In the genomic region with DNA sequence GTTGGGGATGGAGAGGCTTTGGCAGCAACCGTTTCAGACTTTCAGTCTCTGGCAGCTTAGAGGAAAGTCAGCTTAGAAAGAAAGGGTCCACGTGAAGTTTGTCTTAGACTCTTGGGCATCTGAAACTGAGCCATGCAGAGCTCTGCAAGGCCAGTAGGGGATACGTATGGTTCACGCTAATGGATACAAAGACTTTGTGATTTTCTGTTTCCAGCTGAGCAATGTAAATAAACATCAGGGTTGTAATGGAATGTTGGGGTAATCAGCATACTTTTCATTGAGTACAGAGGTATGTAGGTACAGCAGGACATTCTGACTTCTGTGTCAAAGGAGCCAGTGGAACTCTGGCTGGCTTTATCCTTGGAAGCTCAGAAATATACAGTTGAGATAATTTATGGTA, we compare ENCODE assay signal across 13 cellular contexts. TPM values are rescaled to one million over a fixed set of nuclear protein-coding genes. Genes with fewer than 3 reads are reported as not detected.
DNase-seq lines count a peak whose midpoint lies in the region; ATAC-seq and TF ChIP-seq lines count a peak whose summit lies in the region.
"Had no signal": no experiment of that assay in that cellular context is flagged by ENCODE, and none has a peak within 500 bp of the region (broad histone marks: within the 10 kb centered on the region; RNA-seq: fewer than 3 reads in every experiment).

No MANE protein-coding gene starts in this region.

- no peaks in the 10 kb centered on the region for H3K27me3 Mint-ChIP-seq in nephron (ENCODE audit: low read depth)
- H3K27me3 Mint-ChIP-seq: activated CD8-positive, alpha-beta memory T cell treated with anti-CD3 and anti-CD28 coated beads, Interleukin-2, amount 10 ng/mL, durations not matched to agents 7 days and 5 days had no signal

- H2AK5ac ChIP-seq in IMR-90 (ENCODE audit: low read depth, low read length): no peak overlapping the region

- H4K8ac ChIP-seq in IMR-90 (ENCODE audit: low read depth in 2 of 2, low read length in 2 of 2): no peak overlapping the region

- TF ChIP-seq EP300 in sigmoid colon (IDR thresholded peaks at IDR 0.05): no peak

- H3K79me1 ChIP-seq in IMR-90 (ENCODE audit: low read depth in 1 of 2, low read length in 2 of 2): peaks cover under 1 to 41% of the 10 kb centered on the region in 2 experiments; a peak in 2 of 4 replicates

- H4K5ac ChIP-seq in IMR-90 (ENCODE audit: low read depth, low read length): no peak overlapping the region

- intact Hi-C loops in IMR-90 (cut with micrococcal nuclease): no loop called here
- intact Hi-C loops in sigmoid colon (cut with DNase I): no loop called here
- intact Hi-C loops in right cardiac atrium (cut with DNase I): no loop called here

- no peak overlapping the region for H2BK5ac ChIP-seq in IMR-90 (ENCODE audit: low read depth, low read length, poor library complexity, severe bottlenecking)

- peak; percentile 34 for DNase-seq in EH (ENCODE audit: low read depth)
- peak; percentile 63 for DNase-seq in IMR-90
- no peak for DNase-seq in epithelial cell of proximal tubule (ENCODE audit: low read depth)
- DNase-seq in stimulated activated CD4-positive, alpha-beta T cell treated with anti-CD3 and anti-CD28 coated beads, Interleukin-4, amount 100 ng/mL, for 4 hours: no peak
- no peak for DNase-seq in sigmoid colon
- DNase-seq in stimulated activated CD4-positive, alpha-beta T cell treated with anti-CD3 and anti-CD28 coated beads, Interleukin-12 subunit alpha, Interleukin-12 subunit beta, amount 100 ng/mL, for 4 hours: no peak
- DNase-seq in right cardiac atrium: no peak
- DNase-seq: activated CD8-positive, alpha-beta memory T cell treated with anti-CD3 and anti-CD28 coated beads, Interleukin-2, amount 10 ng/mL, durations not matched to agents 7 days and 5 days had no signal

- in situ Hi-C loops in IMR-90 (cut with MboI; ENCODE audit: low sequenced_read_pairs): no loop called here

- peak overlapping the region; percentile 58 for H3K4me2 ChIP-seq in IMR-90 (ENCODE audit: low read depth, low read length)

- H3K27me3 ChIP-seq in IMR-90 (ENCODE audit: control insufficient read depth, insufficient read depth, low read length) (no peaks in the 10 kb centered on the region), sigmoid colon (no peaks in the 10 kb centered on the region), right cardiac atrium (ENCODE audit: control insufficient read depth, insufficient read depth) (no peaks in the 10 kb centered on the region)
- H3K27me3 ChIP-seq: gastroesophageal sphincter had no signal

- TF ChIP-seq POLR2A in IMR-90 (IDR thresholded peaks at IDR 0.05; ENCODE audit: low read depth, low read length) (no peak), sigmoid colon (IDR thresholded peaks at IDR 0.05) (no peak)

- dilution Hi-C loops in IMR-90 (cut with HindIII; ENCODE audit: low sequenced_read_pairs, unreplicated experiment): no loop called here

- H3K4me1 Mint-ChIP-seq in nephron: no peaks in the 10 kb centered on the region

- H3K36me3 ChIP-seq in IMR-90 (ENCODE audit: control insufficient read depth, insufficient read depth, low read length) (peaks cover 12% of the 10 kb centered on the region), sigmoid colon (peaks cover 0 to 28% (median 12%) of the 10 kb centered on the region in 4 donors)

- H3K9me3 ChIP-seq in IMR-90 (ENCODE audit: control insufficient read depth, insufficient read depth, low read length): no peaks in the 10 kb centered on the region
- H3K9me3 ChIP-seq in sigmoid colon: no peaks in the 10 kb centered on the region
- H3K9me3 ChIP-seq in right cardiac atrium (ENCODE audit: control insufficient read depth, low read length): no peaks in the 10 kb centered on the region
- H3K9me3 ChIP-seq: gastroesophageal sphincter had no signal

- H3K27ac Mint-ChIP-seq in nephron: no peak overlapping the region
- H3K27ac Mint-ChIP-seq: activated CD8-positive, alpha-beta memory T cell treated with anti-CD3 and anti-CD28 coated beads, Interleukin-2, amount 10 ng/mL, durations not matched to agents 7 days and 5 days had no signal

- peak overlapping the region; percentile 53; the same call in 1 of the 2 replicates for H3K23ac ChIP-seq in IMR-90 (ENCODE audit: low read depth, low read length)

- H3K4me3 Mint-ChIP-seq in nephron: no peak overlapping the region
- H3K4me3 Mint-ChIP-seq: activated CD8-positive, alpha-beta memory T cell treated with anti-CD3 and anti-CD28 coated beads, Interleukin-2, amount 10 ng/mL, durations not matched to agents 7 days and 5 days had no signal

- no peak overlapping the region for H3K56ac ChIP-seq in IMR-90 (ENCODE audit: extremely low read depth, insufficient read depth, low read length)

- ATAC-seq in IMR-90 (ENCODE audit: low read depth) (peak; percentile 68), right cardiac atrium (no peak)
- ATAC-seq: activated CD8-positive, alpha-beta memory T cell treated with anti-CD3 and anti-CD28 coated beads, Interleukin-2, amount 10 ng/mL, durations not matched to agents 7 days and 5 days; activated naive CD4-positive, alpha-beta T cell treated with anti-CD3 and anti-CD28 coated beads, Interleukin-2, amount 50 U/mL, for 72 hours; gastroesophageal sphincter had no signal

- H3K36me3 Mint-ChIP-seq in nephron (ENCODE audit: low read depth): peaks cover 40% of the 10 kb centered on the region

- H3K18ac ChIP-seq in IMR-90 (ENCODE audit: low read depth, low read length): 0 out of 2 replicates have a peak overlapping the region, but pooled peaks have one; percentile 7

- H3K9ac ChIP-seq in IMR-90 (ENCODE audit: low read depth, low read length): no peak overlapping the region

- peak; percentile 51 for TF ChIP-seq CTCF in IMR-90 (conservative IDR thresholded peaks at IDR 0.05; ENCODE audit: low read depth, low read length)
- TF ChIP-seq CTCF in epithelial cell of proximal tubule (conservative IDR thresholded peaks at IDR 0.05; ENCODE audit: low read depth, low read length): peak; percentile 17
- peak; percentile 16 to 34 (median 26) for TF ChIP-seq CTCF in nephron (IDR thresholded peaks at IDR 0.05; ENCODE audit: unreplicated experiment in 3 of 3)
- TF ChIP-seq CTCF in sigmoid colon (IDR thresholded peaks at IDR 0.05): no peak

- H2BK120ac ChIP-seq in IMR-90 (ENCODE audit: low read depth, low read length): no peak overlapping the region

- WGBS in IMR-90 (ENCODE audit: extremely low coverage in 2 of 2, insufficient read length in 1 of 2), 2 experiments: 26% methylated on average over 4 of the region's 4 CpGs; no CpG with 5 or more reads in 1 of the 2 experiments
- WGBS in sigmoid colon, 2 donors: 79 to 82% methylated on average over 4 of the region's 4 CpGs
- WGBS in right cardiac atrium: 51% methylated on average over 4 of the region's 4 CpGs

- H3K14ac ChIP-seq in IMR-90 (replicated peaks; ENCODE audit: low read depth, low read length): peak overlapping the region; percentile 74

- no peak overlapping the region for H2BK20ac ChIP-seq in IMR-90 (ENCODE audit: low read depth, low read length)

- peak; percentile 44 for TF ChIP-seq RAD21 in IMR-90 (IDR thresholded peaks at IDR 0.05; ENCODE audit: low read length)

- H3K9me3 Mint-ChIP-seq in nephron: peaks cover 5% of the 10 kb centered on the region
- H3K9me3 Mint-ChIP-seq: activated naive CD4-positive, alpha-beta T cell treated with anti-CD3 and anti-CD28 coated beads, Interleukin-2, amount 50 U/mL, for 72 hours had no signal

- CTCF ChIA-PET in IMR-90 (lab: Yijun Ruan, JAX): interaction anchor here (0.5 to 1.9 kb wide), 14 partner anchors 8 to 398 kb away, joined by 3 to 11 read pairs (median 4); no protein-coding TSS in a partner anchor

- H3K4ac ChIP-seq in IMR-90 (ENCODE audit: low read depth, low read length): no peak overlapping the region; the same call in 1 of the 2 replicates

- H3K27ac ChIP-seq in IMR-90 (ENCODE audit: insufficient read depth, low read length): no peak overlapping the region
- no peak overlapping the region for H3K27ac ChIP-seq in sigmoid colon
- no peak overlapping the region for H3K27ac ChIP-seq in right cardiac atrium (ENCODE audit: low read length)
- H3K27ac ChIP-seq: C4-2B, gastroesophageal sphincter had no signal

- H4K91ac ChIP-seq in IMR-90 (ENCODE audit: insufficient read depth, low read depth, low read length): no peak overlapping the region

- BruUV-seq in IMR-90 (replicated peaks; lab: Mats Ljungman, UMichigan): no TSS peak

- H3K9me1 ChIP-seq in IMR-90 (ENCODE audit: insufficient read depth, low read length): peaks cover 3% of the 10 kb centered on the region; the same call in 1 of the 2 replicates

- H2BK15ac ChIP-seq in IMR-90 (ENCODE audit: low read depth, low read length): no peak overlapping the region

- no peak overlapping the region for H2AK9ac ChIP-seq in IMR-90 (replicated peaks; ENCODE audit: low read depth, low read length, poor library complexity)

- peaks cover 4% of the 10 kb centered on the region; the same call in 1 of the 2 replicates for H4K20me1 ChIP-seq in IMR-90 (ENCODE audit: insufficient read depth, low read length)

- peaks cover 10% of the 10 kb centered on the region for H3K4me1 ChIP-seq in IMR-90 (ENCODE audit: control insufficient read depth, insufficient read depth, low read length)
- H3K4me1 ChIP-seq in sigmoid colon: no peaks in the 10 kb centered on the region
- H3K4me1 ChIP-seq in right cardiac atrium (ENCODE audit: control insufficient read depth, insufficient read depth, low read length): no peaks in the 10 kb centered on the region

- POLR2A ChIA-PET in IMR-90 (lab: Charles Lee; ENCODE audit: unreplicated experiment): no interaction called here

- no peak overlapping the region for H3K4me3 ChIP-seq in IMR-90 (ENCODE audit: insufficient read depth, low read depth, low read length)
- H3K4me3 ChIP-seq in epithelial cell of proximal tubule (ENCODE audit: low read depth, low read length): no peak overlapping the region
- H3K4me3 ChIP-seq in sigmoid colon: no peak overlapping the region
- H3K4me3 ChIP-seq in right cardiac atrium (ENCODE audit: low read length): no peak overlapping the region
- H3K4me3 ChIP-seq: gastroesophageal sphincter, lung had no signal

- no peak overlapping the region for H2AFZ ChIP-seq in IMR-90 (replicated peaks; ENCODE audit: low read length, poor library complexity)

RNA-seq across cellular contexts. Expression of a gene that starts 31.0 kb away (rescaled TPM):
- 53.6 and 75.3 TPM in 2 replicates for total RNA-seq in IMR-90 (2012; rRNA removed)
- 38.0 and 54.7 TPM in 2 replicates for polyA plus RNA-seq in IMR-90 (2012; rRNA removed)
- polyA plus RNA-seq in IMR-90 (2012; cell fraction: cytosol; rRNA removed): 14.8 and 19.0 TPM in 2 replicates
- 4.3 and 18.5 TPM in 2 replicates for polyA plus RNA-seq in IMR-90 (2012; cell fraction: nucleus; rRNA removed; ENCODE audit: low replicate concordance)
- total RNA-seq in epithelial cell of proximal tubule: 55.8 and 56.0 TPM in 2 replicates
- total RNA-seq in sigmoid colon: 10 to 100 TPM; 47.9 to 60.2 (median 50.5) TPM
- 100 to 1,000 TPM in 2 of 3 donors, 10 to 100 TPM in 1; 86.6 to 143 (median 118) TPM for polyA plus RNA-seq in sigmoid colon
- 10 to 100 TPM; 44.2 to 57.0 (median 48.1) TPM for total RNA-seq in right cardiac atrium
- polyA plus RNA-seq in right cardiac atrium: 57.2 TPM

Comparison
In these comparisons a context has a peak if more than half of its experiments do, and no peak if none do; other contexts are left out.
1. DNase-seq: peak in EH (single experiment) and IMR-90 (single experiment); none in epithelial cell of proximal tubule (single experiment), stimulated activated CD4-positive, alpha-beta T cell treated with anti-CD3 and anti-CD28 coated beads, Interleukin-4, amount 100 ng/mL, for 4 hours (0 of 2), sigmoid colon (single experiment), stimulated activated CD4-positive, alpha-beta T cell treated with anti-CD3 and anti-CD28 coated beads, Interleukin-12 subunit alpha, Interleukin-12 subunit beta, amount 100 ng/mL, for 4 hours (single experiment) and right cardiac atrium (0 of 3).
2. CTCF ChIP-seq: peak in IMR-90 (single experiment), epithelial cell of proximal tubule (single experiment) and nephron (3 of 3); none in sigmoid colon (0 of 4).